16 cellular contexts compared by ENCODE assay signal in genomic region chr5:172302047-172302710, GRCh38. TPM values are rescaled to one million over a fixed set of nuclear protein-coding genes. Genes with fewer than 3 reads are reported as not detected.
A peak's percentile ranks its signal among the peaks of the same experiment; 100 is the strongest.
DNase-seq lines count a peak whose midpoint lies in the region; ATAC-seq, FAIRE-seq and TF ChIP-seq lines count a peak whose summit lies in the region.
"Had no signal": no experiment of that assay in that cellular context is flagged by ENCODE, and none has a peak within 500 bp of the region (broad histone marks: within the 10 kb centered on the region; RNA-seq: fewer than 3 reads in every experiment).

No MANE protein-coding gene starts in this region.

- no TSS peak for BruUV-seq in HepG2 (replicated peaks; lab: Mats Ljungman, UMichigan)

- no peak for FAIRE-seq in HepG2 (lab: Jason Lieb, UNC)
- FAIRE-seq: GM12892 had no signal

- H3K14ac ChIP-seq in trophoblast cell (ENCODE audit: low read length), result no peak overlapping the region

- H2BK120ac ChIP-seq in trophoblast cell (ENCODE audit: insufficient read depth, low read length, poor library complexity), result no peak overlapping the region

- POLR2A ChIA-PET in HepG2 (lab: Yijun Ruan, JAX), result interaction anchor here (1.2 kb wide), 1 partner anchor 12 kb away, joined by 4 read pairs; no protein-coding TSS in a partner anchor

- H3K27me3 ChIP-seq in esophagus muscularis mucosa (no peaks in the 10 kb centered on the region), HepG2 (ENCODE audit: control insufficient read depth in 1 of 2, insufficient read depth in 2 of 2, low read length in 2 of 2) (no peaks in the 10 kb centered on the region; a peak in 1 of 5 replicates), trophoblast cell (ENCODE audit: insufficient read depth, low read length) (no peaks in the 10 kb centered on the region)

- H3K4me2 ChIP-seq in HepG2 (ENCODE audit: low read depth, low read length), result peak overlapping the region; percentile 66
- H3K4me2 ChIP-seq in trophoblast cell (ENCODE audit: low read length), result no peak overlapping the region

- no peak overlapping the region for H4K12ac ChIP-seq in trophoblast cell (ENCODE audit: low read depth, low read length)

- DNase-seq in activated CD8-positive, alpha-beta memory T cell treated with anti-CD3 and anti-CD28 coated beads for 24 hours, result peak; percentile 15
- no peak for DNase-seq in activated CD8-positive, alpha-beta memory T cell treated with anti-CD3 and anti-CD28 coated beads, Interleukin-2, amount 50 U/mL, for 4 hours
- DNase-seq in esophagus muscularis mucosa (ENCODE audit: extremely low spot score) (peak; percentile 77), HepG2 (ENCODE audit: low spot score) (peak; percentile 21), trophoblast cell (no peak), NCI-H1105 (lab: John Stamatoyannopoulos, UW) (no peak), Right ventricle myocardium inferior (ENCODE audit: missing footprints) (no peak)
- DNase-seq in activated T-cell treated with anti-CD3 and anti-CD28 coated beads, Interleukin-2, amount 50 U/mL, for 1 hour, result no peak
- DNase-seq: CD8-positive, alpha-beta T cell; COR-L47; DND-41; GDM1; GOT3 had no signal

- peak overlapping the region; percentile 24; the same call in 1 of the 2 replicates for H3K9ac ChIP-seq in HepG2 (ENCODE audit: insufficient read depth, low read depth, low read length)
- no peak overlapping the region for H3K9ac ChIP-seq in trophoblast cell (ENCODE audit: low read length)

- H2AFZ ChIP-seq in HepG2 (ENCODE audit: low read length) (peak overlapping the region; percentile 36), trophoblast cell (ENCODE audit: insufficient read depth, low read length, poor library complexity) (no peak overlapping the region)

- peaks cover 2% of the 10 kb centered on the region for H3K79me1 ChIP-seq in trophoblast cell (ENCODE audit: low read length)

- H3K27ac ChIP-seq in esophagus muscularis mucosa (replicated peaks in 1 of 4) (no peak overlapping the region), HepG2 (ENCODE audit: extremely low read length, insufficient read depth, low read length) (no peak overlapping the region), trophoblast cell (ENCODE audit: low read depth, low read length) (no peak overlapping the region)
- H3K27ac ChIP-seq: 22Rv1 had no signal

- no peak for TF ChIP-seq CTCF in esophagus muscularis mucosa (IDR thresholded peaks at IDR 0.05)
- TF ChIP-seq CTCF in HepG2 (CRISPR knock-in tag; IDR thresholded peaks at IDR 0.05), result no peak

- H4K91ac ChIP-seq in trophoblast cell (ENCODE audit: low read depth, low read length), result no peak overlapping the region

- H3K4me1 ChIP-seq in esophagus muscularis mucosa, result no peaks in the 10 kb centered on the region
- H3K4me1 ChIP-seq in HepG2 (ENCODE audit: insufficient read depth, low read length), result peaks cover 32% of the 10 kb centered on the region
- H3K4me1 ChIP-seq in trophoblast cell (ENCODE audit: control insufficient read depth in 1 of 2, insufficient read depth in 2 of 2, low read length in 2 of 2), result no peaks in the 10 kb centered on the region

- no peak for TF ChIP-seq POLR2A in esophagus muscularis mucosa (IDR thresholded peaks at IDR 0.05; ENCODE audit: low read depth)
- no peak for TF ChIP-seq POLR2A in HepG2 (IDR thresholded peaks at IDR 0.05; ENCODE audit: insufficient read depth in 1 of 2, low read depth in 2 of 2, low read length in 2 of 2)

- H3K79me2 ChIP-seq in HepG2 (ENCODE audit: insufficient read depth, low read length) (no peaks in the 10 kb centered on the region), trophoblast cell (ENCODE audit: control insufficient read depth, insufficient read depth, low read length, poor library complexity) (no peaks in the 10 kb centered on the region)

- no peaks in the 10 kb centered on the region for H4K20me1 ChIP-seq in HepG2 (ENCODE audit: insufficient read depth, low read length)

- peak overlapping the region; percentile 54 for H2AK5ac ChIP-seq in trophoblast cell (ENCODE audit: low read length)

- WGBS in esophagus muscularis mucosa, result 68% methylated on average over 9 of the region's 9 CpGs
- WGBS in HepG2 (ENCODE audit: low lambda C conversion rate), result 17% methylated on average over 8 of the region's 9 CpGs
- WGBS in trophoblast cell (ENCODE audit: extremely low coverage, insufficient coverage, insufficient read length), result no CpG with 5 or more reads among the region's 9 CpGs

- in situ Hi-C loops in HepG2 (cut with HindIII; ENCODE audit: extremely low pct_ligation_motif_present, low pct_unique_long_range_greater_than_20kb), result no loop called here

- H3K36me3 ChIP-seq in esophagus muscularis mucosa, result no peaks in the 10 kb centered on the region
- no peaks in the 10 kb centered on the region for H3K36me3 ChIP-seq in HepG2 (replicated peaks in 1 of 2; ENCODE audit: control insufficient read depth in 1 of 2, insufficient read depth in 2 of 2, low read length in 2 of 2)
- no peaks in the 10 kb centered on the region for H3K36me3 ChIP-seq in trophoblast cell (ENCODE audit: control insufficient read depth in 1 of 2, insufficient read depth in 2 of 2, low read length in 2 of 2)
- H3K36me3 ChIP-seq: HAP-1 had no signal

- H3K4me3 ChIP-seq in esophagus muscularis mucosa, result no peak overlapping the region
- peak overlapping the region; percentile 1 to 37 (median 16); a peak in 4 of 6 replicates for H3K4me3 ChIP-seq in HepG2 (replicated peaks in 1 of 3; ENCODE audit: insufficient read depth in 1 of 3, low read depth in 2 of 3, low read length in 3 of 3)
- no peak overlapping the region for H3K4me3 ChIP-seq in trophoblast cell (ENCODE audit: low read depth, low read length)
- H3K4me3 ChIP-seq: HAP-1 had no signal

- TF ChIP-seq EP300 in esophagus muscularis mucosa (IDR thresholded peaks at IDR 0.05) (no peak), HepG2 (IDR thresholded peaks at IDR 0.05; ENCODE audit: low read depth in 2 of 2, low read length in 2 of 2) (no peak), HepG2 (CRISPR knock-in tag; IDR thresholded peaks at IDR 0.05; ENCODE audit: borderline replicate concordance) (no peak)

- CTCF ChIA-PET in HepG2 (lab: Yijun Ruan, JAX; ENCODE audit: low intra/inter-chr PET ratio, low total read pairs), result no interaction called here

- no peak overlapping the region for H2BK5ac ChIP-seq in trophoblast cell (ENCODE audit: low read depth, low read length, poor library complexity)

- H4K8ac ChIP-seq in trophoblast cell (ENCODE audit: low read depth, low read length), result no peak overlapping the region

- H3K4ac ChIP-seq in trophoblast cell (ENCODE audit: low read depth, low read length), result no peak overlapping the region

- no peak for TF ChIP-seq RAD21 in HepG2 (CRISPR knock-in tag; IDR thresholded peaks at IDR 0.05)

- intact Hi-C loops in esophagus muscularis mucosa (cut with DNase I), result no loop called here
- intact Hi-C loops in HepG2 (cut with micrococcal nuclease; ENCODE audit: unreplicated experiment), result no loop called here
- intact Hi-C loops in Right ventricle myocardium inferior (cut with DNase I), result no loop called here

- ATAC-seq in HepG2 (peak; percentile 59), Right ventricle myocardium inferior (no peak)
- ATAC-seq: CD8-positive, alpha-beta T cell had no signal

- H3K18ac ChIP-seq in trophoblast cell (ENCODE audit: low read length), result no peak overlapping the region

- H3K9me3 ChIP-seq in esophagus muscularis mucosa, result peaks cover 0 to 6% (median 2%) of the 10 kb centered on the region in 4 donors
- peaks cover 13% of the 10 kb centered on the region for H3K9me3 ChIP-seq in HepG2 (ENCODE audit: low read length)
- H3K9me3 ChIP-seq in trophoblast cell (ENCODE audit: insufficient read depth, low read depth, low read length), result no peaks in the 10 kb centered on the region

- no peak overlapping the region for H3K23ac ChIP-seq in trophoblast cell (ENCODE audit: low read length)

- H2BK12ac ChIP-seq in trophoblast cell (ENCODE audit: low read length), result no peak overlapping the region

TF ChIP-seq in HepG2, 621 proteins besides CTCF, POLR2A, EP300 and RAD21:
- TF ChIP-seq SRF (IDR thresholded peaks at IDR 0.05; ENCODE audit: low read depth, low read length), result peak; percentile 58; the same call in 1 of the 2 replicates
- TF ChIP-seq ARID2 (CRISPR knock-in tag; IDR thresholded peaks at IDR 0.05; ENCODE audit: borderline replicate concordance), result no peak
- TF ChIP-seq, protein P1, sequence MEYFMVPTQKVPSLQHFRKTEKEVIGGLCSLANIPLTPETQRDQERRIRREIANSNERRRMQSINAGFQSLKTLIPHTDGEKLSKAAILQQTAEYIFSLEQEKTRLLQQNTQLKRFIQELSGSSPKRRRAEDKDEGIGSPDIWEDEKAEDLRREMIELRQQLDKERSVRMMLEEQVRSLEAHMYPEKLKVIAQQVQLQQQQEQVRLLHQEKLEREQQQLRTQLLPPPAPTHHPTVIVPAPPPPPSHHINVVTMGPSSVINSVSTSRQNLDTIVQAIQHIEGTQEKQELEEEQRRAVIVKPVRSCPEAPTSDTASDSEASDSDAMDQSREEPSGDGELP (IDR thresholded peaks at IDR 0.05; ENCODE audit: borderline replicate concordance, low read depth), result peak; percentile 25; the same call in 1 of the 2 replicates
- TF ChIP-seq ZSCAN30 (CRISPR knock-in tag; IDR thresholded peaks at IDR 0.05), result no peak

RNA-seq across cellular contexts. Expression of gene UBTD2, which starts 18.6 kb away (rescaled TPM):
- total RNA-seq in esophagus muscularis mucosa (10 to 100 TPM; 19.4 to 20.0 (median 19.9) TPM), HepG2 (2016; rRNA removed; fragmentation: Illumina TruSeq; extraction: Trizol) (24.1 and 32.9 TPM in 2 replicates), Right ventricle myocardium inferior (8.6 TPM)
- total RNA-seq in HepG2 (2016; cell fraction: cytosol; rRNA removed; fragmentation: Illumina TruSeq; extraction: Trizol; ENCODE audit: low read depth), result 9.7 and 11.2 TPM in 2 replicates
- total RNA-seq in HepG2 (2016; cell fraction: insoluble cytoplasmic fraction; rRNA removed; fragmentation: Illumina TruSeq; extraction: Trizol), result 24.7 and 30.9 TPM in 2 replicates
- 41.5 and 46.2 TPM in 2 replicates for total RNA-seq in HepG2 (2016; cell fraction: membrane; rRNA removed; fragmentation: Illumina TruSeq; extraction: Trizol)
- total RNA-seq in HepG2 (2016; cell fraction: nucleus; rRNA removed; fragmentation: Illumina TruSeq; extraction: Trizol), result 14.0 and 15.3 TPM in 2 replicates
- 13.6 and 15.2 TPM in 2 replicates for polyA plus RNA-seq in HepG2 (2011; rRNA removed)
- polyA plus RNA-seq in HepG2 (2011; cell fraction: cytosol; rRNA removed), result 8.1 and 12.6 TPM in 2 replicates
- 4.2 and 5.7 TPM in 2 replicates for polyA plus RNA-seq in HepG2 (2011; cell fraction: nucleus; rRNA removed)
- 15.3 and 22.4 TPM in 2 replicates for polyA plus RNA-seq in HepG2 (2012)
- polyA plus RNA-seq in HepG2 (2016; cell fraction: cytosol; fragmentation: Illumina TruSeq; extraction: Trizol; ENCODE audit: low read depth), result 13.7 and 15.1 TPM in 2 replicates
- 36.9 and 39.9 TPM in 2 replicates for polyA plus RNA-seq in HepG2 (2016; cell fraction: insoluble cytoplasmic fraction; fragmentation: Illumina TruSeq; extraction: Trizol; ENCODE audit: low read depth)
- polyA plus RNA-seq in HepG2 (2016; cell fraction: membrane; fragmentation: Illumina TruSeq; extraction: Trizol; ENCODE audit: low read depth), result 40.2 and 41.2 TPM in 2 replicates
- polyA plus RNA-seq in HepG2 (2016; cell fraction: nucleus; fragmentation: Illumina TruSeq; extraction: Trizol; ENCODE audit: insufficient read depth, low read depth), result 20.7 and 21.5 TPM in 2 replicates
- 7.6 and 8.4 TPM in 2 replicates for polyA minus RNA-seq in HepG2 (2011; rRNA and poly(A)+ RNA removed; ENCODE audit: low replicate concordance)
- 14.6 and 18.6 TPM in 2 replicates for polyA minus RNA-seq in HepG2 (2011; cell fraction: cytosol; rRNA and poly(A)+ RNA removed)
- polyA minus RNA-seq in HepG2 (2011; cell fraction: nucleus; rRNA and poly(A)+ RNA removed), result 12.5 and 14.8 TPM in 2 replicates
- polyA plus RNA-seq in trophoblast cell (2013), result 30.4 and 31.5 TPM in 2 replicates

Comparison
In these comparisons a context has a peak if more than half of its experiments do, and no peak if none do; other contexts are left out.
1. DNase-seq: peak in activated CD8-positive, alpha-beta memory T cell treated with anti-CD3 and anti-CD28 coated beads for 24 hours (single experiment), esophagus muscularis mucosa (single experiment) and HepG2 (single experiment); none in activated CD8-positive, alpha-beta memory T cell treated with anti-CD3 and anti-CD28 coated beads, Interleukin-2, amount 50 U/mL, for 4 hours (single experiment), trophoblast cell (0 of 2), NCI-H1105 (single experiment), Right ventricle myocardium inferior (single experiment) and activated T-cell treated with anti-CD3 and anti-CD28 coated beads, Interleukin-2, amount 50 U/mL, for 1 hour (single experiment).
2. H3K4me3 ChIP-seq: peak in HepG2 (3 of 3); none in esophagus muscularis mucosa (0 of 4) and trophoblast cell (single experiment).